ENCODE assay signal across 2 cellular contexts in genomic region chr16:28330981-28331380, GRCh38. TPM values are rescaled to one million over a fixed set of nuclear protein-coding genes. Genes with fewer than 3 reads are reported as not detected.
"Had no signal": no experiment of that assay in that cellular context is flagged by ENCODE, and none has a peak within 500 bp of the region (broad histone marks: within the 10 kb centered on the region; RNA-seq: fewer than 3 reads in every experiment).

No MANE protein-coding gene starts in this region.

RNA-seq across cellular contexts. Expression of gene NPIPB6, which starts 32.3 kb away (rescaled TPM):
- total RNA-seq: cardiac septum had no signal

RNA-seq across cellular contexts. Expression of gene SBK1, which starts 38.7 kb away (rescaled TPM):
- total RNA-seq: ascending aorta had no signal
